ENCODE assay signal across 10 cellular contexts in genomic region chr20:44028868-44029847, GRCh38.
DNase-seq lines count a peak whose midpoint lies in the region; ATAC-seq lines count a peak whose summit lies in the region.
"Had no signal": no experiment of that assay in that cellular context is flagged by ENCODE, and none has a peak within 500 bp of the region (broad histone marks: within the 10 kb centered on the region; RNA-seq: fewer than 3 reads in every experiment).

No MANE protein-coding gene starts in this region.

- H3K36me3 Mint-ChIP-seq in activated naive CD4-positive, alpha-beta T cell treated with anti-CD3 and anti-CD28 coated beads, Interleukin-2, amount 50 U/mL, for 24 hours = no peaks in the 10 kb centered on the region
- H3K36me3 Mint-ChIP-seq in activated T-helper 17 cell treated with anti-CD3 and anti-CD28 coated beads, Interleukin-2, amount 50 U/mL, for 72 hours (ENCODE audit: low read depth) = no peaks in the 10 kb centered on the region

- peak overlapping the region; percentile 62 for H3K27ac Mint-ChIP-seq in activated naive CD4-positive, alpha-beta T cell treated with anti-CD3 and anti-CD28 coated beads, Interleukin-2, amount 50 U/mL, for 24 hours
- peak overlapping the region; percentile 65 for H3K27ac Mint-ChIP-seq in activated T-helper 17 cell treated with anti-CD3 and anti-CD28 coated beads, Interleukin-2, amount 50 U/mL, for 72 hours
- H3K27ac Mint-ChIP-seq: CD4-positive, alpha-beta T cell had no signal

- no peaks in the 10 kb centered on the region for H3K36me3 ChIP-seq in thymus (ENCODE audit: control insufficient read depth, insufficient read depth)
- H3K36me3 ChIP-seq: Peyer's patch had no signal

- H3K9me3 Mint-ChIP-seq in activated naive CD4-positive, alpha-beta T cell treated with anti-CD3 and anti-CD28 coated beads, Interleukin-2, amount 50 U/mL, for 24 hours = no peaks in the 10 kb centered on the region
- no peaks in the 10 kb centered on the region for H3K9me3 Mint-ChIP-seq in activated T-helper 17 cell treated with anti-CD3 and anti-CD28 coated beads, Interleukin-2, amount 50 U/mL, for 72 hours
- H3K9me3 Mint-ChIP-seq: CD4-positive, alpha-beta T cell had no signal

- ATAC-seq in HG03108 (IDR thresholded peaks at IDR 0.05; ENCODE audit: unreplicated experiment) = peak; percentile 78
- ATAC-seq in activated T-helper 17 cell treated with anti-CD3 and anti-CD28 coated beads, Interleukin-2, amount 50 U/mL, for 72 hours (replicated peaks) = peak; percentile 97

- peak overlapping the region; percentile 67 for H3K4me3 Mint-ChIP-seq in activated naive CD4-positive, alpha-beta T cell treated with anti-CD3 and anti-CD28 coated beads, Interleukin-2, amount 50 U/mL, for 24 hours
- peak overlapping the region; percentile 48 for H3K4me3 Mint-ChIP-seq in activated T-helper 17 cell treated with anti-CD3 and anti-CD28 coated beads, Interleukin-2, amount 50 U/mL, for 72 hours
- H3K4me3 Mint-ChIP-seq: CD4-positive, alpha-beta T cell had no signal

- H3K27me3 ChIP-seq in thymus (ENCODE audit: control insufficient read depth, insufficient read depth) = peaks cover 3% of the 10 kb centered on the region
- H3K27me3 ChIP-seq: Peyer's patch had no signal

- no peak for DNase-seq in activated naive CD4-positive, alpha-beta T cell (lab: John Stamatoyannopoulos, UW)
- no peak for DNase-seq in amniotic stem cell (lab: John Stamatoyannopoulos, UW)
- no peak for DNase-seq in NCI-H128 (lab: John Stamatoyannopoulos, UW; ENCODE audit: unreplicated experiment)
- DNase-seq in NCI-H2227 treated with DMSO at 0.1 percent for 48 hours (lab: John Stamatoyannopoulos, UW) = no peak

- 56% methylated on average over 14 of the region's 14 CpGs for WGBS in thymus

- peak overlapping the region; percentile 46 for H3K27ac ChIP-seq in thymus (ENCODE audit: low read depth)
- H3K27ac ChIP-seq: Peyer's patch had no signal

- H3K4me1 ChIP-seq in thymus (ENCODE audit: control insufficient read depth, insufficient read depth, low read length) = peaks cover 9% of the 10 kb centered on the region
- H3K4me1 ChIP-seq: Peyer's patch had no signal

- H3K4me1 Mint-ChIP-seq in activated naive CD4-positive, alpha-beta T cell treated with anti-CD3 and anti-CD28 coated beads, Interleukin-2, amount 50 U/mL, for 24 hours = peaks cover 48% of the 10 kb centered on the region
- H3K4me1 Mint-ChIP-seq in activated T-helper 17 cell treated with anti-CD3 and anti-CD28 coated beads, Interleukin-2, amount 50 U/mL, for 72 hours = peaks cover 13% of the 10 kb centered on the region

- no peak overlapping the region for H3K4me3 ChIP-seq in thymus (ENCODE audit: low read length)
- H3K4me3 ChIP-seq: Peyer's patch had no signal

- H3K27me3 Mint-ChIP-seq in activated naive CD4-positive, alpha-beta T cell treated with anti-CD3 and anti-CD28 coated beads, Interleukin-2, amount 50 U/mL, for 24 hours = no peaks in the 10 kb centered on the region
- peaks cover 3% of the 10 kb centered on the region for H3K27me3 Mint-ChIP-seq in activated T-helper 17 cell treated with anti-CD3 and anti-CD28 coated beads, Interleukin-2, amount 50 U/mL, for 72 hours
- H3K27me3 Mint-ChIP-seq: CD4-positive, alpha-beta T cell had no signal

- no peaks in the 10 kb centered on the region for H3K9me3 ChIP-seq in thymus (ENCODE audit: control insufficient read depth)
- H3K9me3 ChIP-seq: Peyer's patch had no signal
